ENCODE assay signal across 8 cellular contexts in the genomic region with DNA sequence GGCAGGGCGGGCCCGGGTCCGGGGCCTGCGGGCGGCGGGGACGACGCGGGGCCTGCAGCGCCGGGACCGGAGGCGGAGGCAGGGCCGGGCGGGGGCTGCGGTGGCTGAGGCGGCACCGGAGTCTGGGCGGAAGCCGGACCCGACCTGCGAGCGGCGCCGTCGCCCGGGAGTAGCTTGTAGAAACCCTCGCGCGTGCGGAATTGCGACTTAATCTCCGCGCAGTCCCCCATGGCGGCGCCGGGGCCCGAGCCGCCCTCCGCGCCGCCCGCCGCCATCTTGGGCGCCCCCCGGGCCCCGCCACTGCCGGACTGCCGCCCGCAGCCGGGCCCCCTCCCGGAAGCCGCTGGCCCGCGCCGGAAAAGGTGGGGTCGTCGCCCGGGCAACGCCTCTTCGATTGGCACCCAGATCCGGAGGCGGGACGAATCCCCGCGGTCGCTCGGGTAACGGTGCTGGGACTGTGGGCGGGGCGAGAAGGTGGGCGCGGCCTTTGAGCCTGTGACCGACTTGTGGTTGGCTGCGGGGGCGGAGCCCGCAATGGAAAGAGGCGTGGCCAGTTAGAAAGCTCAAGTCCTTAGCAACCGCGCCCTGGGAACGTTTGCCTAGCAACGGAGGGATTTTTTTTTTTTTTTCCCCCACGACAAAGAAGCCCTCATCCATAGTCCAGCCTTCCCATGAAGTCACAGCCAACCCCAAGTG. TPM values are rescaled to one million over a fixed set of nuclear protein-coding genes. Genes with fewer than 3 reads are reported as not detected.
A peak's percentile ranks its signal among the peaks of the same experiment; 100 is the strongest.
DNase-seq lines count a peak whose midpoint lies in the region; ATAC-seq and TF ChIP-seq lines count a peak whose summit lies in the region.

DMWD (minus strand) TSS at position 364 of the 696 bp plus-strand sequence; CDS start at position 275, 89 bp downstream.

- ATAC-seq in GM19351 (IDR thresholded peaks at IDR 0.05; ENCODE audit: unreplicated experiment) (peak; percentile 91), HG03521 (IDR thresholded peaks at IDR 0.05; ENCODE audit: unreplicated experiment) (peak; percentile 87), right lobe of liver (peak; percentile 99 to 100 (median 99))

- H3K36me3 ChIP-seq in BLaER1 treated with 17β-estradiol and CSF1 and Interleukin-3, amounts not matched to agents 10 nM and 100 nM = peaks cover 20 to 31% (median 25%) of the 10 kb centered on the region in 11 experiments
- no peaks in the 10 kb centered on the region for H3K36me3 ChIP-seq in right lobe of liver

- TF ChIP-seq POLR2A in right lobe of liver (IDR thresholded peaks at IDR 0.05) = peak; percentile 54

- intact Hi-C loops in dorsolateral prefrontal cortex (cut with DNase I) (loop anchor here (2.0 to 10.0 kb wide), 2 partner anchors 22 to 268 kb away; no protein-coding TSS in a partner anchor), right lobe of liver (cut with DNase I) (no loop called here)

- peak within 1 kb of the TSS; percentile 73 to 86 (median 79) for H3K4me3 ChIP-seq in BLaER1 treated with 17β-estradiol and CSF1 and Interleukin-3, amounts not matched to agents 10 nM and 100 nM
- peak within 1 kb of the TSS; percentile 55 to 87 (median 72) for H3K4me3 ChIP-seq in dorsolateral prefrontal cortex
- peak within 1 kb of the TSS; percentile 54 to 97 (median 59) for H3K4me3 ChIP-seq in right lobe of liver

- peaks cover 45 to 70% (median 46%) of the 10 kb centered on the region in 11 experiments for H4K20me1 ChIP-seq in BLaER1 treated with 17β-estradiol and CSF1 and Interleukin-3, amounts not matched to agents 10 nM and 100 nM

- peak within 1 kb of the TSS; percentile 81 to 89 (median 86) for H3K9ac ChIP-seq in BLaER1 treated with 17β-estradiol and CSF1 and Interleukin-3, amounts not matched to agents 10 nM and 100 nM

- H3K27ac ChIP-seq in BLaER1 treated with 17β-estradiol and CSF1 and Interleukin-3, amounts not matched to agents 10 nM and 100 nM = peak within 1 kb of the TSS; percentile 67 to 91 (median 86); a peak in 21 of 22 replicates
- H3K27ac ChIP-seq in dorsolateral prefrontal cortex = peak within 1 kb of the TSS in 44 of 59 donors; percentile 4 to 86 (median 66)
- H3K27ac ChIP-seq in right lobe of liver = peak within 1 kb of the TSS in 1 of 3 donors; percentile 29

- DNase-seq in NCI-H748 treated with DMSO at 0.1 percent for 48 hours (lab: John Stamatoyannopoulos, UW) (peak; percentile 99), dorsolateral prefrontal cortex (peak; percentile 99 to 100 (median 100)), right lobe of liver (peak; percentile 100)
- peak; percentile 100 for DNase-seq in activated CD4-positive, alpha-beta T cell treated with anti-CD3 and anti-CD28 coated beads, Interleukin-2, amount 50 U/mL, for 48 hours
- peak; percentile 99 to 100 for DNase-seq in stimulated activated CD4-positive, alpha-beta T cell treated with anti-CD3 and anti-CD28 coated beads, Interleukin-4, amount 100 ng/mL, for 4 hours

- H3K4me1 ChIP-seq in BLaER1 treated with 17β-estradiol and CSF1 and Interleukin-3, amounts not matched to agents 10 nM and 100 nM = peaks cover 32 to 47% (median 38%) of the 10 kb centered on the region in 10 experiments
- H3K4me1 ChIP-seq in right lobe of liver = peaks cover 0 to 15% (median 2%) of the 10 kb centered on the region in 4 donors

- no CpG with 5 or more reads among the region's 83 CpGs for WGBS in right lobe of liver (ENCODE audit: insufficient coverage, low coverage, low lambda C conversion rate, missing lambda C conversion rate)

- peaks cover 21 to 67% (median 30%) of the 10 kb centered on the region in 11 experiments for H3K27me3 ChIP-seq in BLaER1 treated with 17β-estradiol and CSF1 and Interleukin-3, amounts not matched to agents 10 nM and 100 nM
- H3K27me3 ChIP-seq in dorsolateral prefrontal cortex (no peaks in the 10 kb centered on the region), right lobe of liver (no peaks in the 10 kb centered on the region)

- TF ChIP-seq CTCF in dorsolateral prefrontal cortex (IDR thresholded peaks at IDR 0.05 in 54 of 56, conservative IDR thresholded peaks at IDR 0.05 in 2 of 56; ENCODE audit: low read depth in 1 of 56, partially characterized antibody in 56 of 56) = peak in 9 of 56 donors; percentile 7 to 46 (median 22)
- TF ChIP-seq CTCF in right lobe of liver (IDR thresholded peaks at IDR 0.05) = no peak

- no peaks in the 10 kb centered on the region for H3K9me3 ChIP-seq in BLaER1 treated with 17β-estradiol and CSF1 and Interleukin-3, amounts not matched to agents 10 nM and 100 nM (replicated peaks in 1 of 11)
- no peaks in the 10 kb centered on the region for H3K9me3 ChIP-seq in right lobe of liver

- peak within 1 kb of the TSS; percentile 93 to 100 (median 97) for H3K4me2 ChIP-seq in BLaER1 treated with 17β-estradiol and CSF1 and Interleukin-3, amounts not matched to agents 10 nM and 100 nM

RNA-seq across cellular contexts. Expression of gene DMWD, which starts in this region (rescaled TPM):
- total RNA-seq in dorsolateral prefrontal cortex = 100 to 1,000 TPM in 23 of 120 experiments, 10 to 100 TPM in 97; 58.7 to 138 (median 86.8) TPM
- 10 to 100 TPM in 4 of 6 experiments, 1 to 10 TPM in 2; 8.3 to 14.3 (median 11.9) TPM for total RNA-seq in right lobe of liver

Comparison
In these comparisons a context has a peak if more than half of its experiments do, and no peak if none do; other contexts are left out.
1. intact Hi-C loops: an anchor here in dorsolateral prefrontal cortex (2.0 to 10.0 kb wide); none called in right lobe of liver.